14 cellular contexts compared by ENCODE assay signal in the genomic region with DNA sequence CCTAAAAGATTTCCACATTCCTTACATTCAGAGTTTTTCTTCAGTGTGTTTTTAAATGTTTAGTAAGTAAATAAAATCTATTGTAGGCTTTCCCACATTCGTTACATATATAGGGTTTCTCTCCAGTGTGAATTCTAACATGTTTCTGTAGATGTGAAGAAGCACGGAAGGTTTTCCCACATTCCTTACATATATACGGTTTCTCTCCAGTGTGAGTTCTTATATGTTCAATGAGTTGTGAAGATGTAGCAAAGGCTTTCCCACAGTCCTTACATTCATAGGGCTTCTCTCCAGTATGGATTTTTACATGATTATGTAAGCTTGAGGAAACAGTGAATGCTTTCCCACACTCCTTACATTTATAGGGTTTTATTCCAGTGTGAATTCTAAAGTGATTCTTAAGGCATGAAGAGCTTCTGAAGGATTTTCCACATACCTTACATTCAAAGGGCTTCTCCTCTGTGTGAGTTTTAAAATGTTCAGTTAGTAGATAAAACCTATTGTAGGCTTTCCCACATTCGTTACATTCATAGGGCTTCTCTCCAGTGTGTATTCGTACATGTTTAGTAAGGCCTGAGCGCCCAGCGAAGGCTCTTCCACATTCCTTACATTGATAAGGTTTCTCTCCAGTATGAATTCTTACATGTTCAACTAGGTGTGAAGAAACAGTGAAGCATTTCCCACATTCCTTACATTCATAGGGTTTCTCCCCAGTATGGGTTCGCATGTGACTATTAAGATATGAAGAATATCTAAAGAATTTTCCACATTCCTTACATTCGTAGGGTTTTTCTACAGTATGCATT. TPM values are rescaled to one million over a fixed set of nuclear protein-coding genes. Genes with fewer than 3 reads are reported as not detected.
A peak's percentile ranks its signal among the peaks of the same experiment; 100 is the strongest.
DNase-seq lines count a peak whose midpoint lies in the region; ATAC-seq and TF ChIP-seq lines count a peak whose summit lies in the region.
"Had no signal": no experiment of that assay in that cellular context is flagged by ENCODE, and none has a peak within 500 bp of the region (broad histone marks: within the 10 kb centered on the region; RNA-seq: fewer than 3 reads in every experiment).

No MANE protein-coding gene starts in this region.

- peaks cover 43 to 95% (median 91%) of the 10 kb centered on the region in 5 donors for H3K9me3 Mint-ChIP-seq in CD8-positive, alpha-beta memory T cell
- H3K9me3 Mint-ChIP-seq in natural killer cell treated with Interleukin-12 subunit alpha and Interleukin-12 subunit beta and Interleukin-15 and Interleukin-18, amount 100 ng/mL, for 72 hours, result peaks cover 21% of the 10 kb centered on the region

- no peaks in the 10 kb centered on the region for H3K9me2 ChIP-seq in PC-9 (ENCODE audit: insufficient read depth)

- peaks cover 69% of the 10 kb centered on the region for H3F3A ChIP-seq in PC-9 (ENCODE audit: insufficient read depth, low read depth)

- H3K36me3 Mint-ChIP-seq in CD8-positive, alpha-beta memory T cell, result peaks cover 41 to 88% (median 78%) of the 10 kb centered on the region in 3 donors
- H3K36me3 Mint-ChIP-seq in natural killer cell treated with Interleukin-12 subunit alpha and Interleukin-12 subunit beta and Interleukin-15 and Interleukin-18, amount 100 ng/mL, for 72 hours, result peaks cover 72% of the 10 kb centered on the region

- CTCF ChIA-PET in CD8-positive, alpha-beta memory T cell (lab: Charles Lee), result no interaction called here
- CTCF ChIA-PET in PC-9 (lab: Charles Lee), result no interaction called here

- TF ChIP-seq POLR2A in erythroblast (IDR thresholded peaks at IDR 0.05; ENCODE audit: low read length) (no peak), upper lobe of left lung (IDR thresholded peaks at IDR 0.05) (no peak)

- H3K9me3 ChIP-seq in CD8-positive, alpha-beta memory T cell (ENCODE audit: low read length), result peaks cover 80% of the 10 kb centered on the region
- H3K9me3 ChIP-seq in PC-9 (ENCODE audit: insufficient read depth, low read depth) (peaks cover 98% of the 10 kb centered on the region), upper lobe of left lung (peaks cover 97 to 99% (median 98%) of the 10 kb centered on the region in 4 donors)

- H3K27me3 Mint-ChIP-seq in CD8-positive, alpha-beta memory T cell, result no peaks in the 10 kb centered on the region
- H3K27me3 Mint-ChIP-seq in natural killer cell treated with Interleukin-12 subunit alpha and Interleukin-12 subunit beta and Interleukin-15 and Interleukin-18, amount 100 ng/mL, for 72 hours, result no peaks in the 10 kb centered on the region
- H3K27me3 Mint-ChIP-seq: stimulated activated naive CD8-positive, alpha-beta T cell treated with anti-CD3 and anti-CD28 coated beads, Interleukin-15, Interleukin-2, amounts not matched to agents 100 ng/mL and 50 ng/mL, for 24 hours had no signal

- TF ChIP-seq CTCF in PC-9 (conservative IDR thresholded peaks at IDR 0.05), result no peak
- TF ChIP-seq CTCF in upper lobe of left lung (IDR thresholded peaks at IDR 0.05), result no peak

- no peaks in the 10 kb centered on the region for H3K4me1 ChIP-seq in CD8-positive, alpha-beta memory T cell (ENCODE audit: insufficient read depth, low read length)
- no peaks in the 10 kb centered on the region for H3K4me1 ChIP-seq in PC-9 (replicated peaks; ENCODE audit: insufficient read depth)
- no peaks in the 10 kb centered on the region for H3K4me1 ChIP-seq in upper lobe of left lung

- peaks cover 0 to 4% (median 0%) of the 10 kb centered on the region in 3 donors for H3K4me1 Mint-ChIP-seq in CD8-positive, alpha-beta memory T cell
- H3K4me1 Mint-ChIP-seq in natural killer cell treated with Interleukin-12 subunit alpha and Interleukin-12 subunit beta and Interleukin-15 and Interleukin-18, amount 100 ng/mL, for 72 hours (ENCODE audit: low read depth in 2 of 2), result peaks cover 0 to 4% of the 10 kb centered on the region in 2 donors
- H3K4me1 Mint-ChIP-seq: activated naive CD8-positive, alpha-beta T cell treated with anti-CD3 and anti-CD28 coated beads for 36 hours; nephron had no signal

- peak overlapping the region; percentile 34 for H3K4me3 ChIP-seq in CD8-positive, alpha-beta memory T cell (ENCODE audit: low read length)
- H3K4me3 ChIP-seq in PC-9 (peak overlapping the region; percentile 38), upper lobe of left lung (no peak overlapping the region)

- TF ChIP-seq EP300 in upper lobe of left lung (IDR thresholded peaks at IDR 0.05), result no peak

- H2AFZ ChIP-seq in PC-9, result no peak overlapping the region

- H3K27ac Mint-ChIP-seq in CD8-positive, alpha-beta memory T cell, result no peak overlapping the region
- H3K27ac Mint-ChIP-seq in natural killer cell treated with Interleukin-12 subunit alpha and Interleukin-12 subunit beta and Interleukin-15 and Interleukin-18, amount 100 ng/mL, for 72 hours, result peak overlapping the region in 1 of 2 donors; percentile 47
- H3K27ac Mint-ChIP-seq: activated naive CD8-positive, alpha-beta T cell treated with anti-CD3 and anti-CD28 coated beads for 36 hours; nephron; stimulated activated naive CD8-positive, alpha-beta T cell treated with anti-CD3 and anti-CD28 coated beads, Interleukin-15, Interleukin-2, amounts not matched to agents 100 ng/mL and 50 ng/mL, for 24 hours had no signal

- H3K4me3 Mint-ChIP-seq in CD8-positive, alpha-beta memory T cell, result peak overlapping the region in 1 of 7 donors; percentile 28
- no peak overlapping the region for H3K4me3 Mint-ChIP-seq in natural killer cell treated with Interleukin-12 subunit alpha and Interleukin-12 subunit beta and Interleukin-15 and Interleukin-18, amount 100 ng/mL, for 72 hours
- H3K4me3 Mint-ChIP-seq: activated naive CD8-positive, alpha-beta T cell treated with anti-CD3 and anti-CD28 coated beads for 36 hours; nephron; stimulated activated naive CD8-positive, alpha-beta T cell treated with anti-CD3 and anti-CD28 coated beads, Interleukin-15, Interleukin-2, amounts not matched to agents 100 ng/mL and 50 ng/mL, for 24 hours had no signal

- POLR2A ChIA-PET in CD8-positive, alpha-beta memory T cell (lab: Charles Lee), result no interaction called here
- POLR2A ChIA-PET in PC-9 (lab: Charles Lee; ENCODE audit: unreplicated experiment), result interaction anchor here (0.5 kb wide), 1 partner anchor 11 kb away, joined by 4 read pairs; no protein-coding TSS in a partner anchor

- H3K27me3 ChIP-seq in CD8-positive, alpha-beta memory T cell (ENCODE audit: insufficient read depth, low read length, poor library complexity, severe bottlenecking), result no peaks in the 10 kb centered on the region
- H3K27me3 ChIP-seq in PC-9 (ENCODE audit: insufficient read depth, low read depth) (no peaks in the 10 kb centered on the region), upper lobe of left lung (no peaks in the 10 kb centered on the region)

- peaks cover 59% of the 10 kb centered on the region for H3K79me2 ChIP-seq in PC-9 (ENCODE audit: low read depth)

- no TSS peak for BruUV-seq in PC-9 (replicated peaks; lab: Mats Ljungman, UMichigan)

- no peak overlapping the region for H3K27ac ChIP-seq in CD8-positive, alpha-beta memory T cell (ENCODE audit: low read depth, low read length)
- H3K27ac ChIP-seq in PC-9 (no peak overlapping the region), upper lobe of left lung (no peak overlapping the region)

- no peak for ATAC-seq in natural killer cell treated with Interleukin-12 subunit alpha and Interleukin-12 subunit beta and Interleukin-15 and Interleukin-18, amount 100 ng/mL, for 72 hours
- no peak for ATAC-seq in upper lobe of left lung (ENCODE audit: low FRiP score in 2 of 2)
- ATAC-seq in stimulated activated naive CD8-positive, alpha-beta T cell treated with anti-CD3 and anti-CD28 coated beads, Interleukin-15, Interleukin-2, amounts not matched to agents 100 U/mL and 50 U/mL, for 24 hours, result no peak

- H3K36me3 ChIP-seq in CD8-positive, alpha-beta memory T cell (ENCODE audit: insufficient read depth, low read length), result peaks cover 56% of the 10 kb centered on the region
- peaks cover 99% of the 10 kb centered on the region for H3K36me3 ChIP-seq in PC-9 (ENCODE audit: low read depth)
- H3K36me3 ChIP-seq in upper lobe of left lung, result peaks cover 32 to 79% (median 66%) of the 10 kb centered on the region in 4 donors

- H3K4me2 ChIP-seq in PC-9, result no peak overlapping the region

- intact Hi-C loops in PC-9 (cut with micrococcal nuclease; ENCODE audit: unreplicated experiment), result no loop called here

- no peaks in the 10 kb centered on the region for H4K20me1 ChIP-seq in PC-9 (ENCODE audit: insufficient read depth)

- 96% methylated on average over 9 of the region's 9 CpGs for WGBS in upper lobe of left lung, 2 donors

- peak; percentile 8 for DNase-seq in A172 (ENCODE audit: low spot score)
- no peak for DNase-seq in CD8-positive, alpha-beta memory T cell
- DNase-seq in PC-9, result peak in 1 of 2 experiments; percentile 56
- DNase-seq in erythroblast (lab: John Stamatoyannopoulos, UW), result peak; percentile 35 to 59
- DNase-seq in natural killer cell treated with Interleukin-12 subunit alpha and Interleukin-12 subunit beta and Interleukin-15 and Interleukin-18, amount 100 ng/mL, for 72 hours (ENCODE audit: low spot score), result no peak
- no peak for DNase-seq in upper lobe of left lung
- DNase-seq in stimulated activated naive CD8-positive, alpha-beta T cell treated with anti-CD3 and anti-CD28 coated beads, Interleukin-15, Interleukin-2, amounts not matched to agents 100 U/mL and 50 U/mL, for 24 hours, result no peak
- DNase-seq in NCI-H774 (lab: John Stamatoyannopoulos, UW), result no peak
- DNase-seq: activated CD4-positive, alpha-beta T cell treated with anti-CD3 and anti-CD28 coated beads, Interleukin-2, amount 50 U/mL, for 48 hours; activated naive CD8-positive, alpha-beta T cell treated with anti-CD3 and anti-CD28 coated beads for 36 hours; effector CD8-positive, alpha-beta T cell; NCI-H187 treated with DMSO at 0.1 percent for 48 hours had no signal

RNA-seq across cellular contexts. Expression of a gene that starts 18.2 kb away (rescaled TPM):
- total RNA-seq in A172 (2014; rRNA removed; shearing (Covaris generic)), result 39.4 and 41.5 TPM in 2 replicates
- 10 to 100 TPM; 87.1 to 90.2 TPM for total RNA-seq in CD8-positive, alpha-beta memory T cell
- 4.1 TPM for polyA plus RNA-seq in CD8-positive, alpha-beta memory T cell
- total RNA-seq in PC-9 (2021) (36.6 and 51.3 TPM in 2 replicates), upper lobe of left lung (10 to 100 TPM in 5 of 6 donors, 1 to 10 TPM in 1; 8.3 to 32.6 (median 25.2) TPM)
- total RNA-seq in natural killer cell treated with Interleukin-12 subunit alpha and Interleukin-12 subunit beta and Interleukin-15 and Interleukin-18, amount 100 ng/mL, for 72 hours, result 10 to 100 TPM; 51.1 to 79.2 TPM

RNA-seq across cellular contexts. Expression of a gene that starts 27.7 kb away (rescaled TPM):
- total RNA-seq in A172 (2014; rRNA removed; shearing (Covaris generic)), result 0.17 TPM in 1 of 2 replicates, not detected in the other
- total RNA-seq in CD8-positive, alpha-beta memory T cell, result 10 to 100 TPM; 18.5 to 18.7 TPM
- polyA plus RNA-seq in CD8-positive, alpha-beta memory T cell, result 17.9 TPM
- total RNA-seq in PC-9 (2021), result 16.1 and 24.0 TPM in 2 replicates
- 10 to 100 TPM; 12.7 to 17.9 TPM for total RNA-seq in natural killer cell treated with Interleukin-12 subunit alpha and Interleukin-12 subunit beta and Interleukin-15 and Interleukin-18, amount 100 ng/mL, for 72 hours
- 10 to 100 TPM; 10.4 to 29.3 (median 12.1) TPM for total RNA-seq in upper lobe of left lung

RNA-seq across cellular contexts. Expression of a gene that starts 54.9 kb away (rescaled TPM):
- total RNA-seq in A172 (2014; rRNA removed; shearing (Covaris generic)), result 30.1 and 31.4 TPM in 2 replicates
- 10 to 100 TPM; 35.9 to 43.5 TPM for total RNA-seq in CD8-positive, alpha-beta memory T cell
- 13.0 TPM for polyA plus RNA-seq in CD8-positive, alpha-beta memory T cell
- total RNA-seq in PC-9 (2021) (28.9 and 31.2 TPM in 2 replicates), upper lobe of left lung (10 to 100 TPM; 12.6 to 37.5 (median 26.0) TPM)
- 10 to 100 TPM; 31.3 to 32.5 TPM for total RNA-seq in natural killer cell treated with Interleukin-12 subunit alpha and Interleukin-12 subunit beta and Interleukin-15 and Interleukin-18, amount 100 ng/mL, for 72 hours

Comparison
In these comparisons a context has a peak if more than half of its experiments do, and no peak if none do; other contexts are left out.
1. DNase-seq: peak in A172 (single experiment) and erythroblast (2 of 2); none in CD8-positive, alpha-beta memory T cell (0 of 5), natural killer cell treated with Interleukin-12 subunit alpha and Interleukin-12 subunit beta and Interleukin-15 and Interleukin-18, amount 100 ng/mL, for 72 hours (single experiment), upper lobe of left lung (0 of 2), stimulated activated naive CD8-positive, alpha-beta T cell treated with anti-CD3 and anti-CD28 coated beads, Interleukin-15, Interleukin-2, amounts not matched to agents 100 U/mL and 50 U/mL, for 24 hours (single experiment) and NCI-H774 (single experiment).
2. H3K4me3 ChIP-seq: peak in CD8-positive, alpha-beta memory T cell (single experiment) and PC-9 (single experiment); none in upper lobe of left lung (0 of 4).